Comparison of ENCODE assay signal across 8 cellular contexts in the genomic region with DNA sequence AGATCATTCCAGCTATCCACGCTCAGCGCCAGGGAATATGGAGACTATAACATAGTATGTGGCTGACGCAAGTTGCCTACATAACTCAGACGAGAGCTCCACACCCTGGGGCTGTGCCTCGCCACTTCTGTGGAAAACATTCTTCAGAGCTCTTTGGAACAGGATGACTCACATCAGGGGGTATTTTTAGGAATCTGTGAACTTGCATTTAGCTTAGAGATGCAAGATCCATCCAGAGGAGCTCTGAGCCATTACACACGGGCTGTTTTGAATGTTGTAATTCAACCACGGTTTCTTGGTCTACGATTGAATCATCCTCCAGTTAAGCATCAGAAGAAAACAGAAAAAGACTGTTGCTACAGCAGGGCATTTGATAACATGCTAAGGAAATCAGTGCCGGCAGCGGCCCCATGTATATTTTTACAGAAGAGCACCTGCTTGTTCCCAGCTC.
A peak's percentile ranks its signal among the peaks of the same experiment; 100 is the strongest.
DNase-seq lines count a peak whose midpoint lies in the region; ATAC-seq lines count a peak whose summit lies in the region.

No MANE protein-coding gene starts in this region.

- no peak for DNase-seq in activated CD4-positive, CD25-positive, alpha-beta regulatory T cell treated with anti-CD3 and anti-CD28 coated beads, Interleukin-2, amount 50 U/mL, for 72 hours
- DNase-seq in activated naive CD4-positive, alpha-beta T cell treated with anti-CD3 and anti-CD28 coated beads, Interleukin-2, amount 50 U/mL, for 72 hours (ENCODE audit: low spot score in 2 of 2) = peak in 1 of 2 donors; percentile 16
- peak; percentile 78 for DNase-seq in hepatic stellate cell (ENCODE audit: low spot score)
- DNase-seq in stimulated activated CD4-positive, alpha-beta T cell treated with anti-CD3 and anti-CD28 coated beads, Interleukin-4, amount 100 ng/mL, for 1 hour = peak; percentile 31

- peak; percentile 74 to 82 for ATAC-seq in activated CD4-positive, CD25-positive, alpha-beta regulatory T cell treated with anti-CD3 and anti-CD28 coated beads, Interleukin-2, amount 50 U/mL, for 24 hours
- ATAC-seq in activated naive CD4-positive, alpha-beta T cell treated with anti-CD3 and anti-CD28 coated beads, Interleukin-2, amount 50 U/mL, for 72 hours = peak; percentile 92 to 96
- no peak for ATAC-seq in HG03521 (IDR thresholded peaks at IDR 0.05; ENCODE audit: unreplicated experiment)
- ATAC-seq in HG02840 (IDR thresholded peaks at IDR 0.05; ENCODE audit: low FRiP score, unreplicated experiment) = no peak
- no peak for ATAC-seq in HG03108 (IDR thresholded peaks at IDR 0.05; ENCODE audit: unreplicated experiment)

- H3K9me3 Mint-ChIP-seq in activated naive CD4-positive, alpha-beta T cell treated with anti-CD3 and anti-CD28 coated beads, Interleukin-2, amount 50 U/mL, for 72 hours = peaks cover 0 to 7% of the 10 kb centered on the region in 2 donors

- H3K27ac Mint-ChIP-seq in activated naive CD4-positive, alpha-beta T cell treated with anti-CD3 and anti-CD28 coated beads, Interleukin-2, amount 50 U/mL, for 72 hours = peak overlapping the region in 1 of 2 donors; percentile 8

- H3K36me3 Mint-ChIP-seq in activated naive CD4-positive, alpha-beta T cell treated with anti-CD3 and anti-CD28 coated beads, Interleukin-2, amount 50 U/mL, for 72 hours = peaks cover 0 to 4% of the 10 kb centered on the region in 2 donors

Comparison
In these comparisons a context has a peak if more than half of its experiments do, and no peak if none do; other contexts are left out.
1. ATAC-seq: peak in activated CD4-positive, CD25-positive, alpha-beta regulatory T cell treated with anti-CD3 and anti-CD28 coated beads, Interleukin-2, amount 50 U/mL, for 24 hours (2 of 2) and activated naive CD4-positive, alpha-beta T cell treated with anti-CD3 and anti-CD28 coated beads, Interleukin-2, amount 50 U/mL, for 72 hours (2 of 2); none in HG03521 (single experiment), HG02840 (single experiment) and HG03108 (single experiment).